In the genomic region with DNA sequence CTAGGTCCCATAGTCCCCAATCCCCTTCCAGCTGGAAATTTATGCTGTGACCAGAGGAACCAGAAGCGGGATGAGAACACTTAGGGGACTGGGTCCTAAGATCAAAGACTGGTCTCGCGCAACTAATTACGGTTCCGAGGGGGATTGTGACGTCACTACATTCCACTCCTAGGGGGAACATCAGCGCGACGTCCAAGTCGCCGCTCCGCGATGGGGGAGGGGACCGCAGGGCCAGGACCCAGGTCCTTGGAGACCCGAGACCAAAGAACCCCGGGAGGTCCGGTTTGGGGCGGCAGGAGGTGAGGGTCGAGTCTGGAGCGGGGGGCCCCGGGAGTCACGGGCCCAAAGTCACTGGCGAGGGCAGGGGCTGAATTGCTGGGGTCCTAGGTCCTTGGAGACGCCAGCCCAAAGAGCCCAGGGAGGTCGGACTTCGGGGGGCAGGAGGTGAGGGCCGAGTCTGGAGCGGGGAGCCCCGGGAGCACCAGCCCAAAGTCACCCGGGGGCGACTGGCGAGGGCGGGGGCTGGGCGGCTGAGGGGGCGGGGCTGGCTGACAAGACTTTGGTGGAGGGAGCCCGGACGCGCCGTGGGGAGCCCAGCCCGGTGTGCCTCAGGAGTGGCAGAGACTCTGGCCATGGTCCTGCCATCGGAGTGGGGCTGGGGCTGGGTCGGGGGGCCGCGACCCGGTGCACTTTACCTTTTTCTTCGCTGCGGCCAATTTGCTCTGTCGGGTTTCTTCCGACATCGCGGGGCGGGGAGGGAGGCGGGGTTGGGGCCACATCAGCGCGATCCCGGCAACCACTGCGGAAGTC, we compare ENCODE assay signal across 1 cellular context.
TF ChIP-seq lines count a peak whose summit lies in the region.

A gene with protein sequence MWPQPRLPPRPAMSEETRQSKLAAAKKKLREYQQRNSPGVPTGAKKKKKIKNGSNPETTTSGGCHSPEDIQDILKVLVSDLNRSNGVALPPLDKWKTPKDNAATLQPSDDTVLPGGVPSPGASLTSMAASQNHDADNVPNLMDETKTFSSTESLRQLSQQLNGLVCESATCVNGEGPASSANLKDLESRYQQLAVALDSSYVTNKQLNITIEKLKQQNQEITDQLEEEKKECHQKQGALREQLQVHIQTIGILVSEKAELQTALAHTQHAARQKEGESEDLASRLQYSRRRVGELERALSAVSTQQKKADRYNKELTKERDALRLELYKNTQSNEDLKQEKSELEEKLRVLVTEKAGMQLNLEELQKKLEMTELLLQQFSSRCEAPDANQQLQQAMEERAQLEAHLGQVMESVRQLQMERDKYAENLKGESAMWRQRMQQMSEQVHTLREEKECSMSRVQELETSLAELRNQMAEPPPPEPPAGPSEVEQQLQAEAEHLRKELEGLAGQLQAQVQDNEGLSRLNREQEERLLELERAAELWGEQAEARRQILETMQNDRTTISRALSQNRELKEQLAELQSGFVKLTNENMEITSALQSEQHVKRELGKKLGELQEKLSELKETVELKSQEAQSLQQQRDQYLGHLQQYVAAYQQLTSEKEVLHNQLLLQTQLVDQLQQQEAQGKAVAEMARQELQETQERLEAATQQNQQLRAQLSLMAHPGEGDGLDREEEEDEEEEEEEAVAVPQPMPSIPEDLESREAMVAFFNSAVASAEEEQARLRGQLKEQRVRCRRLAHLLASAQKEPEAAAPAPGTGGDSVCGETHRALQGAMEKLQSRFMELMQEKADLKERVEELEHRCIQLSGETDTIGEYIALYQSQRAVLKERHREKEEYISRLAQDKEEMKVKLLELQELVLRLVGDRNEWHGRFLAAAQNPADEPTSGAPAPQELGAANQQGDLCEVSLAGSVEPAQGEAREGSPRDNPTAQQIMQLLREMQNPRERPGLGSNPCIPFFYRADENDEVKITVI (minus strand): TSS at position 810 of the 810 bp plus-strand sequence. CDS start 31 bp downstream, at position 779.

TF ChIP-seq in K562, 482 proteins besides CTCF, POLR2A, EP300 and RAD21 (continued from another document):
- TF ChIP-seq, protein P1, sequence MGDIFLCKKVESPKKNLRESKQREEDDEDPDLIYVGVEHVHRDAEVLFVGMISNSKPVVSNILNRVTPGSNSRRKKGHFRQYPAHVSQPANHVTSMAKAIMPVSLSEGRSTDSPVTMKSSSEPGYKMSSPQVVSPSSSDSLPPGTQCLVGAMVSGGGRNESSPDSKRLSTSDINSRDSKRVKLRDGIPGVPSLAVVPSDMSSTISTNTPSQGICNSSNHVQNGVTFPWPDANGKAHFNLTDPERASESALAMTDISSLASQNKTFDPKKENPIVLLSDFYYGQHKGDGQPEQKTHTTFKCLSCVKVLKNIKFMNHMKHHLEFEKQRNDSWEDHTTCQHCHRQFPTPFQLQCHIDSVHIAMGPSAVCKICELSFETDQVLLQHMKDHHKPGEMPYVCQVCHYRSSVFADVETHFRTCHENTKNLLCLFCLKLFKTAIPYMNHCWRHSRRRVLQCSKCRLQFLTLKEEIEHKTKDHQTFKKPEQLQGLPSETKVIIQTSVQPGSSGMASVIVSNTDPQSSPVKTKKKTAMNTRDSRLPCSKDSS (IDR thresholded peaks at IDR 0.05; ENCODE audit: low read depth, partially characterized antibody) = no peak
- TF ChIP-seq, protein P2, sequence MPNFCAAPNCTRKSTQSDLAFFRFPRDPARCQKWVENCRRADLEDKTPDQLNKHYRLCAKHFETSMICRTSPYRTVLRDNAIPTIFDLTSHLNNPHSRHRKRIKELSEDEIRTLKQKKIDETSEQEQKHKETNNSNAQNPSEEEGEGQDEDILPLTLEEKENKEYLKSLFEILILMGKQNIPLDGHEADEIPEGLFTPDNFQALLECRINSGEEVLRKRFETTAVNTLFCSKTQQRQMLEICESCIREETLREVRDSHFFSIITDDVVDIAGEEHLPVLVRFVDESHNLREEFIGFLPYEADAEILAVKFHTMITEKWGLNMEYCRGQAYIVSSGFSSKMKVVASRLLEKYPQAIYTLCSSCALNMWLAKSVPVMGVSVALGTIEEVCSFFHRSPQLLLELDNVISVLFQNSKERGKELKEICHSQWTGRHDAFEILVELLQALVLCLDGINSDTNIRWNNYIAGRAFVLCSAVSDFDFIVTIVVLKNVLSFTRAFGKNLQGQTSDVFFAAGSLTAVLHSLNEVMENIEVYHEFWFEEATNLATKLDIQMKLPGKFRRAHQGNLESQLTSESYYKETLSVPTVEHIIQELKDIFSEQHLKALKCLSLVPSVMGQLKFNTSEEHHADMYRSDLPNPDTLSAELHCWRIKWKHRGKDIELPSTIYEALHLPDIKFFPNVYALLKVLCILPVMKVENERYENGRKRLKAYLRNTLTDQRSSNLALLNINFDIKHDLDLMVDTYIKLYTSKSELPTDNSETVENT (CRISPR knock-in tag; IDR thresholded peaks at IDR 0.05) = peak; percentile 76; the same call in 1 of the 2 replicates
- TF ChIP-seq MXI1 (IDR thresholded peaks at IDR 0.05; ENCODE audit: low read depth, low read length) (0 out of 2 replicates have a peak, but pooled peaks have one; percentile 35), E2F3 (CRISPR knock-in tag; IDR thresholded peaks at IDR 0.05) (peak; percentile 43), SRSF1 (IDR thresholded peaks at IDR 0.05; ENCODE audit: low read depth, low read length) (no peak), ETV1 (tag; conservative IDR thresholded peaks at IDR 0.05; ENCODE audit: low read depth) (0 out of 2 replicates have a peak, but pooled peaks have one; percentile 22), ZNF583 (CRISPR knock-in tag; IDR thresholded peaks at IDR 0.05) (0 out of 2 replicates have a peak, but pooled peaks have one; percentile 28), ZBTB8A (IDR thresholded peaks at IDR 0.05; ENCODE audit: partially characterized antibody) (no peak), FOSL1 (tag; conservative IDR thresholded peaks at IDR 0.05) (no peak), ZNF165 (CRISPR knock-in tag; IDR thresholded peaks at IDR 0.05; ENCODE audit: borderline replicate concordance) (peak; percentile 86), ZNF764 (CRISPR knock-in tag; IDR thresholded peaks at IDR 0.05; ENCODE audit: low read depth) (peak; percentile 35; the same call in 1 of the 2 replicates), PHTF2 (CRISPR knock-in tag; IDR thresholded peaks at IDR 0.05) (no peak), HMG20B (CRISPR knock-in tag; IDR thresholded peaks at IDR 0.05) (no peak), ZNF76 (CRISPR knock-in tag; IDR thresholded peaks at IDR 0.05; ENCODE audit: borderline replicate concordance) (0 out of 2 replicates have a peak, but pooled peaks have one; percentile 40), U2AF2 (optimal IDR thresholded peaks at IDR 0.05; ENCODE audit: low read depth, low read length) (no peak), ZNF408 (CRISPR knock-in tag; IDR thresholded peaks at IDR 0.05; ENCODE audit: low read depth) (peak; percentile 15; the same call in 1 of the 2 replicates), TCFL5 (CRISPR knock-in tag; conservative IDR thresholded peaks at IDR 0.05) (0 out of 2 replicates have a peak, but pooled peaks have one; percentile 52), MEF2A (IDR thresholded peaks at IDR 0.05; ENCODE audit: control insufficient read depth, low read depth, low read length) (no peak), UBTF (IDR thresholded peaks at IDR 0.05; ENCODE audit: borderline replicate concordance in 1 of 2, low read depth in 2 of 2, low read length in 2 of 2) (0 out of 4 replicates have a peak, but pooled peaks of 1 of the 2 experiments have one; percentile 11), CREB1 (IDR thresholded peaks at IDR 0.05) (no peak), CREB1 (CRISPR knock-in tag; IDR thresholded peaks at IDR 0.05) (no peak), HDAC6 (IDR thresholded peaks at IDR 0.05; ENCODE audit: low read depth, low read length) (no peak), KHSRP (IDR thresholded peaks at IDR 0.05) (no peak), CUX1 (CRISPR knock-in tag; IDR thresholded peaks at IDR 0.05) (no peak)
- TF ChIP-seq, protein P3, sequence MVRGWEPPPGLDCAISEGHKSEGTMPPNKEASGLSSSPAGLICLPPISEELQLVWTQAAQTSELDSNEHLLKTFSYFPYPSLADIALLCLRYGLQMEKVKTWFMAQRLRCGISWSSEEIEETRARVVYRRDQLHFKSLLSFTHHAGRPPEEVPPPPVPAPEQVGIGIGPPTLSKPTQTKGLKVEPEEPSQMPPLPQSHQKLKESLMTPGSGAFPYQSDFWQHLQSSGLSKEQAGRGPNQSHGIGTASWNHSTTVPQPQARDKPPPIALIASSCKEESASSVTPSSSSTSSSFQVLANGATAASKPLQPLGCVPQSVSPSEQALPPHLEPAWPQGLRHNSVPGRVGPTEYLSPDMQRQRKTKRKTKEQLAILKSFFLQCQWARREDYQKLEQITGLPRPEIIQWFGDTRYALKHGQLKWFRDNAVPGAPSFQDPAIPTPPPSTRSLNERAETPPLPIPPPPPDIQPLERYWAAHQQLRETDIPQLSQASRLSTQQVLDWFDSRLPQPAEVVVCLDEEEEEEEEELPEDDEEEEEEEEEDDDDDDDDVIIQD (CRISPR knock-in tag; IDR thresholded peaks at IDR 0.05) = no peak
TF ChIP-seq in K562: peak in this region for 81.
